ENCODE assay signal across 17 cellular contexts in genomic region chr12:44053550-44054243, GRCh38.
DNase-seq lines count a peak whose midpoint lies in the region; ATAC-seq and TF ChIP-seq lines count a peak whose summit lies in the region.
"Had no signal": no experiment of that assay in that cellular context is flagged by ENCODE, and none has a peak within 500 bp of the region (broad histone marks: within the 10 kb centered on the region; RNA-seq: fewer than 3 reads in every experiment).

No MANE protein-coding gene starts in this region.

- peaks cover 0 to 4% (median 0%) of the 10 kb centered on the region in 11 donors for H3K9me3 ChIP-seq in heart right ventricle
- no peaks in the 10 kb centered on the region for H3K9me3 ChIP-seq in thoracic aorta
- H3K9me3 ChIP-seq: ascending aorta, esophagus muscularis mucosa had no signal

- H3K36me3 ChIP-seq in heart right ventricle (no peaks in the 10 kb centered on the region), thoracic aorta (no peaks in the 10 kb centered on the region)
- H3K36me3 ChIP-seq: ascending aorta, esophagus muscularis mucosa had no signal

- TF ChIP-seq CTCF in heart right ventricle (IDR thresholded peaks at IDR 0.05) (no peak), thoracic aorta (IDR thresholded peaks at IDR 0.05) (no peak)

- H3K4me3 ChIP-seq in heart right ventricle (no peak overlapping the region), thoracic aorta (peak overlapping the region; percentile 15)
- H3K4me3 ChIP-seq: dorsolateral prefrontal cortex, esophagus muscularis mucosa had no signal

- peaks cover 0 to 20% (median 4%) of the 10 kb centered on the region in 9 donors for H3K4me1 ChIP-seq in heart right ventricle
- peaks cover 8 to 15% of the 10 kb centered on the region in 2 donors for H3K4me1 ChIP-seq in thoracic aorta (ENCODE audit: control insufficient read depth in 1 of 2, low read depth in 2 of 2)

- peak; percentile 5 for DNase-seq in HCEC 1CT
- peak; percentile 38 for DNase-seq in amniotic epithelial cell (ENCODE audit: low read depth)
- DNase-seq in heart right ventricle: peak in 1 of 2 donors; percentile 23
- DNase-seq in thoracic aorta (ENCODE audit: low spot score): peak; percentile 6
- no peak for DNase-seq in NCI-H1417 treated with DMSO at 0.1 percent for 48 hours (lab: John Stamatoyannopoulos, UW)
- DNase-seq in occipital lobe (lab: John Stamatoyannopoulos, UW): no peak
- no peak for DNase-seq in posterior vena cava (ENCODE audit: low spot score)
- DNase-seq: DMS79 treated with DMSO at 0.1 percent for 48 hours, dorsolateral prefrontal cortex, hippocampal formation, Karpas-422, NCI-H345 had no signal

- 51 to 61% methylated on average over 4 of the region's 4 CpGs for WGBS in heart right ventricle, 2 donors

- peak in 7 of 8 donors; percentile 38 to 84 (median 65) for ATAC-seq in heart right ventricle
- peak; percentile 93 for ATAC-seq in thoracic aorta (ENCODE audit: insufficient number of reproducible peaks, low FRiP score, low read depth)
- ATAC-seq: activated CD4-positive, CD25-positive, alpha-beta regulatory T cell treated with anti-CD3 and anti-CD28 coated beads, Interleukin-2, amount 50 U/mL, for 24 hours had no signal

- peak overlapping the region in 1 of 10 donors; percentile 6 for H3K27ac ChIP-seq in heart right ventricle
- no peak overlapping the region for H3K27ac ChIP-seq in thoracic aorta
- H3K27ac ChIP-seq: ascending aorta, C4-2B, dorsolateral prefrontal cortex, esophagus muscularis mucosa, HL-60 had no signal

- intact Hi-C loops in heart right ventricle (cut with DNase I) (no loop called here), posterior vena cava (cut with DNase I) (no loop called here)

- H3K27me3 ChIP-seq in heart right ventricle: no peaks in the 10 kb centered on the region
- no peaks in the 10 kb centered on the region for H3K27me3 ChIP-seq in thoracic aorta (replicated peaks; ENCODE audit: insufficient read depth)
- H3K27me3 ChIP-seq: ascending aorta, dorsolateral prefrontal cortex, esophagus muscularis mucosa had no signal

Comparison
In these comparisons a context has a peak if more than half of its experiments do, and no peak if none do; other contexts are left out.
1. DNase-seq: peak in HCEC 1CT (single experiment), amniotic epithelial cell (single experiment) and thoracic aorta (single experiment); none in NCI-H1417 treated with DMSO at 0.1 percent for 48 hours (single experiment), occipital lobe (single experiment) and posterior vena cava (single experiment).